In genomic region chr10:90896916-90897315, GRCh38 we compare ENCODE assay signal across 3 cellular contexts. TPM values are rescaled to one million over a fixed set of nuclear protein-coding genes. Genes with fewer than 3 reads are reported as not detected.
"Had no signal": no experiment of that assay in that cellular context is flagged by ENCODE, and none has a peak within 500 bp of the region (broad histone marks: within the 10 kb centered on the region; RNA-seq: fewer than 3 reads in every experiment).

No MANE protein-coding gene starts in this region.

RNA-seq across cellular contexts. Expression of gene ANKRD1, which starts 24.0 kb away (rescaled TPM):
- total RNA-seq: Peyer's patch; T-helper 1 cell treated with Interleukin-12 subunit alpha and Interleukin-12 subunit beta and Interleukin-4 antibody, amounts not matched to agents 30 ng/mL and 1 ng/mL, for 36 hours had no signal

RNA-seq across cellular contexts. Expression of gene HTR7, which starts 39.1 kb away (rescaled TPM):
- total RNA-seq: body of pancreas; T-helper 1 cell treated with Interleukin-12 subunit alpha and Interleukin-12 subunit beta and Interleukin-4 antibody, amounts not matched to agents 30 ng/mL and 1 ng/mL, for 36 hours had no signal
